In genomic region chr4:62487016-62487415, GRCh38 we compare ENCODE assay signal across 21 cellular contexts.
"Had no signal": no experiment of that assay in that cellular context is flagged by ENCODE, and none has a peak within 500 bp of the region (broad histone marks: within the 10 kb centered on the region; RNA-seq: fewer than 3 reads in every experiment).

No MANE protein-coding gene starts in this region.

- H3K4me3 Mint-ChIP-seq: activated B cell treated with CpG ODN at 0.5 μM for 24 hours; activated naive CD8-positive, alpha-beta T cell treated with anti-CD3 and anti-CD28 coated beads, Interleukin-2, amount 10 ng/mL, durations not matched to agents 7 days and 5 days; effector memory CD8-positive, alpha-beta T cell; memory B cell; natural killer cell treated with Interleukin-12 subunit alpha and Interleukin-12 subunit beta and Interleukin-15 and Interleukin-18, amount 100 ng/mL, for 72 hours; T-helper 17 cell had no signal

- H3K27ac Mint-ChIP-seq: activated B cell treated with CpG ODN at 0.5 μM for 24 hours; activated naive CD8-positive, alpha-beta T cell treated with anti-CD3 and anti-CD28 coated beads, Interleukin-2, amount 10 ng/mL, durations not matched to agents 7 days and 5 days; effector memory CD8-positive, alpha-beta T cell; memory B cell; natural killer cell treated with Interleukin-12 subunit alpha and Interleukin-12 subunit beta and Interleukin-15 and Interleukin-18, amount 100 ng/mL, for 72 hours; T-helper 17 cell had no signal

- H3K27me3 Mint-ChIP-seq: activated B cell treated with CpG ODN at 0.5 μM for 24 hours; activated naive CD8-positive, alpha-beta T cell treated with anti-CD3 and anti-CD28 coated beads, Interleukin-2, amount 10 ng/mL, durations not matched to agents 7 days and 5 days; effector memory CD8-positive, alpha-beta T cell; memory B cell; natural killer cell treated with Interleukin-12 subunit alpha and Interleukin-12 subunit beta and Interleukin-15 and Interleukin-18, amount 100 ng/mL, for 72 hours; T-helper 17 cell had no signal

- H3K36me3 ChIP-seq: left lung, right atrium auricular region, tibial nerve had no signal

- H3K4me1 ChIP-seq: left lung, right atrium auricular region, tibial nerve had no signal

- ATAC-seq: effector memory CD8-positive, alpha-beta T cell; left lung; natural killer cell treated with Interleukin-12 subunit alpha and Interleukin-12 subunit beta and Interleukin-15 and Interleukin-18, amount 100 ng/mL, for 72 hours; T-helper 17 cell had no signal

- H3K9me3 ChIP-seq: left lung, right atrium auricular region, tibial nerve had no signal

- DNase-seq: activated B cell treated with CpG ODN at 0.5 μM for 24 hours; activated CD4-positive, alpha-beta T cell treated with anti-CD3 and anti-CD28 coated beads, Interleukin-2, amount 50 U/mL, for 1 hour; activated naive CD4-positive, alpha-beta T cell; activated naive CD8-positive, alpha-beta T cell treated with anti-CD3 and anti-CD28 coated beads, Interleukin-2, amount 10 ng/mL, durations not matched to agents 7 days and 5 days; dermis blood vessel endothelial cell; effector memory CD8-positive, alpha-beta T cell; left lung; occipital lobe; small intestine; stimulated activated CD4-positive, alpha-beta T cell treated with anti-CD3 and anti-CD28 coated beads, Interleukin-4, amount 100 ng/mL, for 4 hours; stimulated activated CD8-positive, alpha-beta memory T cell treated with anti-CD3 and anti-CD28 coated beads, Interleukin-4, amount 100 ng/mL, for 48 hours; stimulated activated naive CD4-positive, alpha-beta T cell treated with Interleukin-2 at 50 U/mL for 16 hours; substantia nigra; T-helper 17 cell had no signal

- H3K4me1 Mint-ChIP-seq: activated B cell treated with CpG ODN at 0.5 μM for 24 hours; activated naive CD8-positive, alpha-beta T cell treated with anti-CD3 and anti-CD28 coated beads, Interleukin-2, amount 10 ng/mL, durations not matched to agents 7 days and 5 days; memory B cell; T-helper 17 cell had no signal

- H3K36me3 Mint-ChIP-seq: activated naive CD8-positive, alpha-beta T cell treated with anti-CD3 and anti-CD28 coated beads, Interleukin-2, amount 10 ng/mL, durations not matched to agents 7 days and 5 days; memory B cell; natural killer cell treated with Interleukin-12 subunit alpha and Interleukin-12 subunit beta and Interleukin-15 and Interleukin-18, amount 100 ng/mL, for 72 hours had no signal

- H3K4me3 ChIP-seq: left lung, right atrium auricular region, tibial nerve had no signal

- FAIRE-seq: islet of Langerhans, TTC549 had no signal

- H3K27ac ChIP-seq: epithelial cell of prostate, left lung, right atrium auricular region, tibial nerve had no signal

- H3K27me3 ChIP-seq: left lung, right atrium auricular region, tibial nerve had no signal
